Comparison of ENCODE assay signal across 1 cellular context in the genomic region with DNA sequence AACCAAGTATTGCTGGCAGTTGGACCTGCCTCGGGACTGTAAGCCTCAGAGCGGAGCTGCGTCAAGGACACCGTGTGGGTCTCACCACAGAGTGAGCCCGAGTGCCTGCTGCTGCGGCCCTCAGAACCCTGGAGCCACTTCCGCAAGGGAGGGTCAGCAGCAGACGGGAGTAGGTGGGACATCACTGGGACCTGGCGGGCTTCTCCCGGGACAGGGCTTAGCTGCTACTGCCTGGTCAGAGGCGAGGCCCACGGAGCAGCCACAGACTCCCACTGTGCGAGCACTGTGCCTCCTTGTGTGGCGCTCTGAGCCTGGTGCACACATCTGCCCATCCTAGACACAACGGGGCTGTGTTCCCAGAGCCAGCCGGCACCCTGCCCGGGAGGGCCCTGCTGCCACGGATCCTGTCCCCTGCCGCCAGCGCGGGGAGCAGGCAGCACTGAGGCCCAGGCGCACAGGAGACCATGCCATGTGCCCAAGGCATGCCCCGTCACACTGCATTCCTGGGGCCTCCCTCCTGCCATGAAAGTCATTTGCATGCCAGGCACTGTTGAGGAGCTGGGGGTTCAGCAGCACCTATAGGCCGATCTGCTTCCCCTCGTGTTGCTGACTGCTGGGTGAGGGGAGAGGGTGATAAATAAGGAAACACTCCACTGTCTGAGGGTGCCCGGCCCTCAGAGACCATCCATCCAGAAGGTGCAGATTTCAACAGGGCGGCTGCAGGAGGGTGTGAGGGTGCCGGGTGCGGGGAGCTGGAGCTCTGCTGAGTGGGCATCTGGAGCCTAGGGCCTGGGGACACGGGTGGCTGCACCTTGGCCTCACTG.
TF ChIP-seq lines count a peak whose summit lies in the region.

No MANE protein-coding gene starts in this region.

TF ChIP-seq in SK-N-SH, 30 proteins besides CTCF, POLR2A, EP300 and RAD21 (continued from another document):
- TF ChIP-seq, protein P1, sequence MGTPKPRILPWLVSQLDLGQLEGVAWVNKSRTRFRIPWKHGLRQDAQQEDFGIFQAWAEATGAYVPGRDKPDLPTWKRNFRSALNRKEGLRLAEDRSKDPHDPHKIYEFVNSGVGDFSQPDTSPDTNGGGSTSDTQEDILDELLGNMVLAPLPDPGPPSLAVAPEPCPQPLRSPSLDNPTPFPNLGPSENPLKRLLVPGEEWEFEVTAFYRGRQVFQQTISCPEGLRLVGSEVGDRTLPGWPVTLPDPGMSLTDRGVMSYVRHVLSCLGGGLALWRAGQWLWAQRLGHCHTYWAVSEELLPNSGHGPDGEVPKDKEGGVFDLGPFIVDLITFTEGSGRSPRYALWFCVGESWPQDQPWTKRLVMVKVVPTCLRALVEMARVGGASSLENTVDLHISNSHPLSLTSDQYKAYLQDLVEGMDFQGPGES (IDR thresholded peaks at IDR 0.05; ENCODE audit: low read depth, low read length), result no peak
- TF ChIP-seq, protein P2, sequence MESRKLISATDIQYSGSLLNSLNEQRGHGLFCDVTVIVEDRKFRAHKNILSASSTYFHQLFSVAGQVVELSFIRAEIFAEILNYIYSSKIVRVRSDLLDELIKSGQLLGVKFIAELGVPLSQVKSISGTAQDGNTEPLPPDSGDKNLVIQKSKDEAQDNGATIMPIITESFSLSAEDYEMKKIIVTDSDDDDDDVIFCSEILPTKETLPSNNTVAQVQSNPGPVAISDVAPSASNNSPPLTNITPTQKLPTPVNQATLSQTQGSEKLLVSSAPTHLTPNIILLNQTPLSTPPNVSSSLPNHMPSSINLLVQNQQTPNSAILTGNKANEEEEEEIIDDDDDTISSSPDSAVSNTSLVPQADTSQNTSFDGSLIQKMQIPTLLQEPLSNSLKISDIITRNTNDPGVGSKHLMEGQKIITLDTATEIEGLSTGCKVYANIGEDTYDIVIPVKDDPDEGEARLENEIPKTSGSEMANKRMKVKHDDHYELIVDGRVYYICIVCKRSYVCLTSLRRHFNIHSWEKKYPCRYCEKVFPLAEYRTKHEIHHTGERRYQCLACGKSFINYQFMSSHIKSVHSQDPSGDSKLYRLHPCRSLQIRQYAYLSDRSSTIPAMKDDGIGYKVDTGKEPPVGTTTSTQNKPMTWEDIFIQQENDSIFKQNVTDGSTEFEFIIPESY (IDR thresholded peaks at IDR 0.05; ENCODE audit: borderline replicate concordance, low read depth), result no peak
- TF ChIP-seq POLR2AphosphoS5 (IDR thresholded peaks at IDR 0.05; ENCODE audit: low read depth, low read length) (no peak), GATA2 (CRISPR knock-in tag; IDR thresholded peaks at IDR 0.05) (no peak)
